1 cellular context compared by ENCODE assay signal in genomic region chr7:107319724-107320228, GRCh38.
A peak's percentile ranks its signal among the peaks of the same experiment; 100 is the strongest.
TF ChIP-seq lines count a peak whose summit lies in the region.

No MANE protein-coding gene starts in this region.

TF ChIP-seq in K562, 482 proteins besides CTCF, POLR2A, EP300 and RAD21 (continued from another document and continues in another):
- TF ChIP-seq MXD1 (CRISPR knock-in tag; IDR thresholded peaks at IDR 0.05; ENCODE audit: borderline replicate concordance, poor library complexity, severe bottlenecking) (no peak), SMARCA4 (IDR thresholded peaks at IDR 0.05) (peak; percentile 96), RBM39 (optimal IDR thresholded peaks at IDR 0.05; ENCODE audit: low read depth, low read length) (no peak), NRF1 (conservative IDR thresholded peaks at IDR 0.05 in 1 of 2, IDR thresholded peaks at IDR 0.05 in 1 of 2) (no peak), ZNF212 (CRISPR knock-in tag; IDR thresholded peaks at IDR 0.05) (no peak), SP1 (CRISPR knock-in tag; IDR thresholded peaks at IDR 0.05) (no peak), ZNF76 (CRISPR knock-in tag; IDR thresholded peaks at IDR 0.05; ENCODE audit: borderline replicate concordance) (no peak), ELF4 (CRISPR knock-in tag; IDR thresholded peaks at IDR 0.05) (no peak), RBM34 (IDR thresholded peaks at IDR 0.05; ENCODE audit: borderline replicate concordance, insufficient read depth, low read length) (no peak), PPARD (CRISPR knock-in tag; IDR thresholded peaks at IDR 0.05) (no peak), POLR2B (IDR thresholded peaks at IDR 0.05; ENCODE audit: low read depth, partially characterized antibody) (no peak), HSF4 (CRISPR knock-in tag; IDR thresholded peaks at IDR 0.05; ENCODE audit: borderline replicate concordance) (no peak), PTRF (tag; IDR thresholded peaks at IDR 0.05) (no peak), MCM2 (IDR thresholded peaks at IDR 0.05; ENCODE audit: low read depth) (no peak), MCM7 (IDR thresholded peaks at IDR 0.05) (no peak), MTA3 (IDR thresholded peaks at IDR 0.05; ENCODE audit: borderline replicate concordance) (peak; percentile 65), ZBTB26 (CRISPR knock-in tag; IDR thresholded peaks at IDR 0.05) (no peak), ZBTB43 (CRISPR knock-in tag; IDR thresholded peaks at IDR 0.05) (no peak), ZNF79 (CRISPR knock-in tag; IDR thresholded peaks at IDR 0.05; ENCODE audit: low read depth) (no peak), STAG1 (CRISPR knock-in tag; IDR thresholded peaks at IDR 0.05; ENCODE audit: borderline replicate concordance) (no peak), ZNF3 (CRISPR knock-in tag; IDR thresholded peaks at IDR 0.05) (no peak), ZNF707 (CRISPR knock-in tag; conservative IDR thresholded peaks at IDR 0.05) (no peak), ZNF263 (CRISPR knock-in tag; IDR thresholded peaks at IDR 0.05; ENCODE audit: borderline replicate concordance) (no peak), TARDBP (IDR thresholded peaks at IDR 0.05) (no peak), E2F1 (CRISPR knock-in tag; IDR thresholded peaks at IDR 0.05) (no peak), FOXO4 (CRISPR knock-in tag; IDR thresholded peaks at IDR 0.05) (no peak), XRCC5 (IDR thresholded peaks at IDR 0.05; ENCODE audit: low read depth, low read length) (no peak), ZNF655 (CRISPR knock-in tag; IDR thresholded peaks at IDR 0.05) (no peak), ILF3 (IDR thresholded peaks at IDR 0.05; ENCODE audit: borderline replicate concordance) (no peak), POLR3G (IDR thresholded peaks at IDR 0.05; ENCODE audit: extremely low read depth, insufficient read length, insufficient replicate concordance) (no peak), WHSC1 (IDR thresholded peaks at IDR 0.05; ENCODE audit: low read length) (no peak), NR2C2 (CRISPR knock-in tag; IDR thresholded peaks at IDR 0.05) (no peak), NR2C2 (tag; IDR thresholded peaks at IDR 0.05) (no peak), ZNF133 (CRISPR knock-in tag; IDR thresholded peaks at IDR 0.05) (no peak), ZNF589 (CRISPR knock-in tag; IDR thresholded peaks at IDR 0.05; ENCODE audit: low read depth) (no peak), ZSCAN29 (IDR thresholded peaks at IDR 0.05) (no peak), ZFP1 (CRISPR knock-in tag; IDR thresholded peaks at IDR 0.05) (no peak), HES1 (IDR thresholded peaks at IDR 0.05; ENCODE audit: low read depth) (peak; percentile 62; the same call in 1 of the 2 replicates), PURB (CRISPR knock-in tag; IDR thresholded peaks at IDR 0.05; ENCODE audit: low read depth) (no peak), STAT5B (CRISPR knock-in tag; IDR thresholded peaks at IDR 0.05) (no peak), CTBP1 (IDR thresholded peaks at IDR 0.05; ENCODE audit: borderline replicate concordance) (peak; percentile 55; the same call in 1 of the 2 replicates), ZNF561 (CRISPR knock-in tag; conservative IDR thresholded peaks at IDR 0.05) (no peak), NFRKB (IDR thresholded peaks at IDR 0.05; ENCODE audit: low read depth) (no peak), ETV5 (CRISPR knock-in tag; IDR thresholded peaks at IDR 0.05; ENCODE audit: low read depth) (no peak), EWSR1 (IDR thresholded peaks at IDR 0.05; ENCODE audit: borderline replicate concordance, low read depth, partially characterized antibody) (no peak), BCL6 (CRISPR knock-in tag; IDR thresholded peaks at IDR 0.05) (no peak), SMAD1 (IDR thresholded peaks at IDR 0.05; ENCODE audit: low read depth, low read length, partially characterized antibody) (no peak), MGA (IDR thresholded peaks at IDR 0.05) (peak; percentile 38; the same call in 1 of the 2 replicates), TAF7 (tag; IDR thresholded peaks at IDR 0.05) (0 out of 2 replicates have a peak, but pooled peaks have one; percentile 11), FUS (optimal IDR thresholded peaks at IDR 0.05; ENCODE audit: low read depth, low read length) (no peak), GATAD2A (IDR thresholded peaks at IDR 0.05) (peak; percentile 65), NFIC (IDR thresholded peaks at IDR 0.05) (peak; percentile 87), BRD4 (IDR thresholded peaks at IDR 0.05) (peak; percentile 62; the same call in 1 of the 2 replicates)
